Comparison of ENCODE assay signal across 8 cellular contexts in the genomic region with DNA sequence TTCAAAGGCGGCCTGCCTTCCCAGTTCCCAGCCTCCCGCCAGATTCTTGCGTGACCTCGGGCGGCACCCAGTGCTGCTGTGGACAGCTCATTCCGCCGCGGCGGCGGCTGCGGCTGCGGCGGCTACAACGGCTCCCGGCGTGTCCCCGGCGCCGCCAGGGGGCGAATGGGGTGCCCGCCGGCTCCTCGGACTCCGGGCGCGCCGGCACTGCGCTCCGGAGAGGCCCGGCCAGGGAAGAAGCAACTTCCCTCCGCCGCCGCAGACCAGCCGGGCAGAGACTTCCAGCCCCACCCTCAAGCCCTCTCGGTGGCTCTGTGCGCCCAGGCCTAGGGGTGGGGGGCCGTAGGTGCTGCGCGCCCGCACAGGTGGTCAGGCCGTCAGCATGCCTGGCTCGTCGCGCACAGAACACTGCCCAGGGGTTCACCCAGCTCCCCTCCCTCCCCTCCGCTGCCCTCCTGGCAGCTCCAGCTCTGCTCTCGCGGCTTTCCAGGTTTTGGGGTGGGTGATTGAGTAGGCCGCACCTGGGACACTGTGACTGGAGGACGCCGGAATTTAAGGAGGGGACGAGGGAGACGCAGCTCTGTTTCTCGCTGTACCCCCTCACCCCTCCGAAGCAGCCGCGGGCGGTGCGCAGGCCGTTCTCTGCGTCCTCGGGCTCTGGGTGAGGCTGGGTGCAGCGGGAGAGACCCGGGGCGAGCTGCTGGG. TPM values are rescaled to one million over a fixed set of nuclear protein-coding genes. Genes with fewer than 3 reads are reported as not detected.
A peak's percentile ranks its signal among the peaks of the same experiment; 100 is the strongest.
DNase-seq lines count a peak whose midpoint lies in the region; ATAC-seq, FAIRE-seq and TF ChIP-seq lines count a peak whose summit lies in the region.
"Had no signal": no experiment of that assay in that cellular context is flagged by ENCODE, and none has a peak within 500 bp of the region (broad histone marks: within the 10 kb centered on the region; RNA-seq: fewer than 3 reads in every experiment).

No MANE protein-coding gene starts in this region.

- H3K4me3 Mint-ChIP-seq in activated CD8-positive, alpha-beta T cell treated with anti-CD3 and anti-CD28 coated beads, Interleukin-2, amount 10 ng/mL, durations not matched to agents 7 days and 5 days = peak overlapping the region; percentile 15

- peaks cover 25 to 51% (median 37%) of the 10 kb centered on the region in 4 experiments for H3K27me3 ChIP-seq in H1 (replicated peaks in 1 of 4; ENCODE audit: control insufficient read depth in 3 of 4, extremely low read depth in 1 of 4, insufficient read depth in 3 of 4, low read length in 3 of 4)

- H3K79me1 ChIP-seq in H1 (ENCODE audit: low read depth, low read length) = no peaks in the 10 kb centered on the region

- peak overlapping the region; percentile 55 for H2AFZ ChIP-seq in H1 (ENCODE audit: low read length)

- H3K36me3 Mint-ChIP-seq in activated CD8-positive, alpha-beta T cell treated with anti-CD3 and anti-CD28 coated beads, Interleukin-2, amount 10 ng/mL, durations not matched to agents 7 days and 5 days (ENCODE audit: low read depth) = no peaks in the 10 kb centered on the region

- no peak overlapping the region for H2BK15ac ChIP-seq in H1 (ENCODE audit: low read length)

- peaks cover 0 to 9% (median 0%) of the 10 kb centered on the region in 4 experiments; a peak in 2 of 7 replicates for H3K4me1 ChIP-seq in H1 (replicated peaks in 1 of 4; ENCODE audit: control insufficient read depth in 3 of 4, insufficient read depth in 4 of 4, low read length in 3 of 4)

- TF ChIP-seq CTCF in NB4 (IDR thresholded peaks at IDR 0.05; ENCODE audit: low read depth, low read length) (peak; percentile 51), H1 (IDR thresholded peaks at IDR 0.05; ENCODE audit: control extremely low read depth in 1 of 3, insufficient read depth in 1 of 3, low read depth in 1 of 3, low read length in 3 of 3) (peak; percentile 49 to 70 (median 54))

- TF ChIP-seq POLR2A in NB4 (IDR thresholded peaks at IDR 0.05; ENCODE audit: extremely low read depth, insufficient read length) = no peak
- no peak for TF ChIP-seq POLR2A in H1 (IDR thresholded peaks at IDR 0.05; ENCODE audit: control extremely low read depth in 1 of 2, low read depth in 2 of 2, low read length in 2 of 2)

- peak overlapping the region; percentile 60 for H3K18ac ChIP-seq in H1 (ENCODE audit: extremely low read depth, low read length)

- H3K14ac ChIP-seq in H1 (ENCODE audit: insufficient read length) = no peak overlapping the region

- H3K4me3 ChIP-seq in NB4 (ENCODE audit: low read depth, low read length) (no peak overlapping the region), H1 (ENCODE audit: extremely low read depth in 1 of 4, insufficient read depth in 2 of 4, low read depth in 3 of 4, low read length in 4 of 4) (peak overlapping the region; percentile 28 to 82 (median 72))

- no peaks in the 10 kb centered on the region for H3K9me3 ChIP-seq in H1 (ENCODE audit: insufficient read depth in 2 of 2, low read depth in 1 of 2, low read length in 1 of 2)

- H4K5ac ChIP-seq in H1 (ENCODE audit: insufficient read length, low read depth, low read length) = no peak overlapping the region

- TF ChIP-seq EP300 in H1 (IDR thresholded peaks at IDR 0.05; ENCODE audit: borderline replicate concordance in 1 of 2, low read depth in 2 of 2, low read length in 2 of 2) = peak in 1 of 2 experiments; percentile 73; a peak in 1 of 3 replicates

- H2AK5ac ChIP-seq in H1 (ENCODE audit: low read depth, low read length) = no peak overlapping the region

- no peak overlapping the region for H3K23ac ChIP-seq in H1 (ENCODE audit: insufficient read length)

- H3K56ac ChIP-seq in H1 (replicated peaks; ENCODE audit: insufficient read length, low read depth, low read length) = peak overlapping the region; percentile 10

- peak; percentile 16 to 52; a peak in 3 of 4 replicates for TF ChIP-seq RAD21 in H1 (IDR thresholded peaks at IDR 0.05 in 1 of 2, conservative IDR thresholded peaks at IDR 0.05 in 1 of 2; ENCODE audit: low read depth in 2 of 2, low read length in 2 of 2)

- H4K8ac ChIP-seq in H1 (ENCODE audit: extremely low read depth, insufficient read depth, low read length) = peak overlapping the region; percentile 73

- ATAC-seq in GM19397 (IDR thresholded peaks at IDR 0.05; ENCODE audit: unreplicated experiment) = peak; percentile 68
- peak; percentile 75 for ATAC-seq in activated CD8-positive, alpha-beta T cell treated with anti-CD3 and anti-CD28 coated beads, Interleukin-2, amount 10 ng/mL, durations not matched to agents 7 days and 5 days

- H2BK120ac ChIP-seq in H1 (replicated peaks; ENCODE audit: low read depth, low read length) = no peak overlapping the region

- WGBS in H1 (ENCODE audit: extremely low coverage in 1 of 2, insufficient coverage in 1 of 2, insufficient read length in 1 of 2, insufficient replicate concordance in 2 of 2, low coverage in 1 of 2, low lambda C conversion rate in 2 of 2, missing lambda C conversion rate in 1 of 2), 2 experiments = 2% methylated on average over 59 of the region's 64 CpGs; no CpG with 5 or more reads in 1 of the 2 experiments

- H3K23me2 ChIP-seq in H1 (ENCODE audit: low read depth, low read length) = peaks cover 5% of the 10 kb centered on the region; the same call in 1 of the 2 replicates

- H2BK20ac ChIP-seq in H1 (ENCODE audit: low read length) = no peak overlapping the region

- H3K27me3 Mint-ChIP-seq in activated CD8-positive, alpha-beta T cell treated with anti-CD3 and anti-CD28 coated beads, Interleukin-2, amount 10 ng/mL, durations not matched to agents 7 days and 5 days (ENCODE audit: low read depth) = peaks cover 28% of the 10 kb centered on the region

- H3K79me2 ChIP-seq in H1 (ENCODE audit: control insufficient read depth in 1 of 2, insufficient read depth in 2 of 2, low read length in 2 of 2) = no peaks in the 10 kb centered on the region

- H4K91ac ChIP-seq in H1 (replicated peaks; ENCODE audit: insufficient read length, low read length) = no peak overlapping the region

- no peaks in the 10 kb centered on the region for H3K36me3 ChIP-seq in H1 (ENCODE audit: control insufficient read depth in 2 of 4, insufficient read depth in 4 of 4, low read length in 3 of 4)

- H3K27ac ChIP-seq in H1 (ENCODE audit: low read depth, low read length) = no peak overlapping the region

- peaks cover 0 to 7% of the 10 kb centered on the region in 2 experiments for H4K20me1 ChIP-seq in H1 (replicated peaks in 1 of 2; ENCODE audit: control insufficient read depth in 1 of 2, insufficient read depth in 2 of 2, low read length in 2 of 2)

- POLR2A ChIA-PET in activated CD8-positive, alpha-beta T cell treated with anti-CD3 and anti-CD28 coated beads, Interleukin-2, amount 10 ng/mL, durations not matched to agents 7 days and 5 days (lab: Charles Lee) = no interaction called here
- POLR2A ChIA-PET in H1 (lab: Charles Lee; ENCODE audit: partially characterized antibody) = interaction anchor here (0.6 to 4.3 kb wide), 6 partner anchors 9 to 383 kb away, joined by 3 to 19 read pairs (median 4); partner anchors contain the start of gene CYSTM1

- H3K27ac Mint-ChIP-seq in activated CD8-positive, alpha-beta T cell treated with anti-CD3 and anti-CD28 coated beads, Interleukin-2, amount 10 ng/mL, durations not matched to agents 7 days and 5 days = no peak overlapping the region

- peak overlapping the region; percentile 44; the same call in 1 of the 2 replicates for H2BK5ac ChIP-seq in H1 (ENCODE audit: low read depth, low read length)

- H3K9ac ChIP-seq in H1 (replicated peaks in 1 of 4; ENCODE audit: extremely low read depth in 1 of 4, low read depth in 3 of 4, low read length in 3 of 4) = peak overlapping the region in 2 of 4 experiments; percentile 29 to 35; a peak in 4 of 7 replicates

- DNase-seq in NB4 (ENCODE audit: low read depth) (peak; percentile 82), H1 (ENCODE audit: low read depth in 1 of 2, low spot score in 2 of 2) (peak in 1 of 2 experiments; percentile 83), lung microvascular endothelial cell (ENCODE audit: low read depth in 2 of 2) (peak; percentile 67 to 75), SHP77 (lab: John Stamatoyannopoulos, UW) (no peak)
- peak; percentile 52 for DNase-seq in activated CD8-positive, alpha-beta T cell treated with anti-CD3 and anti-CD28 coated beads, Interleukin-2, amount 10 ng/mL, durations not matched to agents 7 days and 5 days
- DNase-seq in stimulated activated CD4-positive, alpha-beta T cell treated with anti-CD3 and anti-CD28 coated beads, TNF-alpha, amount 100 ng/mL, for 1 hour (ENCODE audit: low read depth in 3 of 3, low spot score in 1 of 3) = peak in 2 of 3 donors; percentile 27 to 36

- peak overlapping the region; percentile 50; the same call in 1 of the 2 replicates for H2BK12ac ChIP-seq in H1 (ENCODE audit: low read depth, low read length)

- CTCF ChIA-PET in activated CD8-positive, alpha-beta T cell treated with anti-CD3 and anti-CD28 coated beads, Interleukin-2, amount 10 ng/mL, durations not matched to agents 7 days and 5 days (lab: Charles Lee) = interaction anchor here (0.6 to 6.2 kb wide), 24 partner anchors 9 to 206 kb away, joined by 3 to 68 read pairs (median 6); partner anchors contain the start of gene PURA
- CTCF ChIA-PET in H1 (lab: Charles Lee; ENCODE audit: partially characterized antibody) = interaction anchor here (0.8 to 9.9 kb wide), 23 partner anchors 9 to 342 kb away, joined by 3 to 118 read pairs (median 4); partner anchors contain the start of gene PURA

- no peak overlapping the region for H3K4ac ChIP-seq in H1 (replicated peaks; ENCODE audit: insufficient read length, low read depth, low read length)

- FAIRE-seq in H1 (lab: Jason Lieb, UNC) = no peak
- FAIRE-seq: endometrium had no signal

- H3K4me2 ChIP-seq in H1 (ENCODE audit: insufficient read depth in 1 of 2, low read depth in 2 of 2, low read length in 2 of 2) = peak overlapping the region; percentile 48 to 100

- peaks cover 14% of the 10 kb centered on the region for H3K4me1 Mint-ChIP-seq in activated CD8-positive, alpha-beta T cell treated with anti-CD3 and anti-CD28 coated beads, Interleukin-2, amount 10 ng/mL, durations not matched to agents 7 days and 5 days (ENCODE audit: low read depth)

- H3K9me3 Mint-ChIP-seq in activated CD8-positive, alpha-beta T cell treated with anti-CD3 and anti-CD28 coated beads, Interleukin-2, amount 10 ng/mL, durations not matched to agents 7 days and 5 days (ENCODE audit: insufficient read depth) = no peaks in the 10 kb centered on the region

RNA-seq across cellular contexts. Expression of gene IGIP, which starts 20.2 kb away (rescaled TPM):
- 1 to 10 TPM; 2.4 to 2.7 TPM for total RNA-seq in activated CD8-positive, alpha-beta T cell treated with anti-CD3 and anti-CD28 coated beads, Interleukin-2, amount 10 ng/mL, durations not matched to agents 7 days and 5 days
- 0.33 and 0.69 TPM in 2 replicates for total RNA-seq in H1 (2021; fragmentation: NEBNext Ultra II Directional; extraction: Animal tissue kit (Norgen Biotek cat#: 25700))
- polyA plus RNA-seq in H1 (2011; rRNA removed) = 0.14 and 0.32 TPM in 2 replicates
- polyA plus RNA-seq in H1 (2011; cell fraction: cytosol; rRNA removed) = 0.22 TPM
- 0.19 TPM for polyA plus RNA-seq in H1 (2011; cell fraction: nucleus; rRNA removed)
- 0.36 to 0.56 TPM (median 0.50 TPM) in 4 replicates for polyA plus RNA-seq in H1 (2012, experiment 1 of 2)
- not detected for polyA plus RNA-seq in H1 (2012, experiment 2 of 2)
- 0.28 TPM for polyA plus RNA-seq in H1 (2013, experiment 1 of 2)
- polyA plus RNA-seq in H1 (2013, experiment 2 of 2) = 0.18 TPM
- 0.38 and 0.54 TPM in 2 replicates for polyA minus RNA-seq in H1 (2011; rRNA and poly(A)+ RNA removed)
- not detected for polyA minus RNA-seq in H1 (2011; cell fraction: cytosol; rRNA and poly(A)+ RNA removed)
- 0.60 TPM for polyA minus RNA-seq in H1 (2011; cell fraction: nucleus; rRNA and poly(A)+ RNA removed)
- 2.0 and 3.4 TPM in 2 replicates for total RNA-seq in lung microvascular endothelial cell

RNA-seq across cellular contexts. Expression of gene CYSTM1, which starts 29.0 kb away (rescaled TPM):
- total RNA-seq in activated CD8-positive, alpha-beta T cell treated with anti-CD3 and anti-CD28 coated beads, Interleukin-2, amount 10 ng/mL, durations not matched to agents 7 days and 5 days = 10 to 100 TPM; 10.5 to 12.2 TPM
- 25.0 and 28.1 TPM in 2 replicates for total RNA-seq in H1 (2021; fragmentation: NEBNext Ultra II Directional; extraction: Animal tissue kit (Norgen Biotek cat#: 25700))
- 38.8 and 47.8 TPM in 2 replicates for polyA plus RNA-seq in H1 (2011; rRNA removed)
- 52.6 TPM for polyA plus RNA-seq in H1 (2011; cell fraction: cytosol; rRNA removed)
- polyA plus RNA-seq in H1 (2011; cell fraction: nucleus; rRNA removed) = 25.3 TPM
- 17.5 to 37.1 TPM (median 30.7 TPM) in 4 replicates for polyA plus RNA-seq in H1 (2012, experiment 1 of 2)
- 28.3 TPM for polyA plus RNA-seq in H1 (2012, experiment 2 of 2)
- polyA plus RNA-seq in H1 (2013, experiment 1 of 2) = 15.9 TPM
- 17.1 TPM for polyA plus RNA-seq in H1 (2013, experiment 2 of 2)
- polyA minus RNA-seq in H1 (2011; rRNA and poly(A)+ RNA removed) = 15.7 and 23.1 TPM in 2 replicates
- 16.4 TPM for polyA minus RNA-seq in H1 (2011; cell fraction: cytosol; rRNA and poly(A)+ RNA removed)
- polyA minus RNA-seq in H1 (2011; cell fraction: nucleus; rRNA and poly(A)+ RNA removed) = 14.4 TPM
- 9.2 and 9.5 TPM in 2 replicates for total RNA-seq in lung microvascular endothelial cell

RNA-seq across cellular contexts. Expression of gene PURA, which starts 32.1 kb away (rescaled TPM):
- total RNA-seq in activated CD8-positive, alpha-beta T cell treated with anti-CD3 and anti-CD28 coated beads, Interleukin-2, amount 10 ng/mL, durations not matched to agents 7 days and 5 days = 10 to 100 TPM; 12.5 to 13.4 TPM
- 2.1 and 2.3 TPM in 2 replicates for total RNA-seq in H1 (2021; fragmentation: NEBNext Ultra II Directional; extraction: Animal tissue kit (Norgen Biotek cat#: 25700))
- polyA plus RNA-seq in H1 (2011; rRNA removed) = 0.58 and 0.98 TPM in 2 replicates
- 0.81 TPM for polyA plus RNA-seq in H1 (2011; cell fraction: cytosol; rRNA removed)
- 0.78 TPM for polyA plus RNA-seq in H1 (2011; cell fraction: nucleus; rRNA removed)
- 0.81 to 1.4 TPM (median 1.2 TPM) in 4 replicates for polyA plus RNA-seq in H1 (2012, experiment 1 of 2)
- polyA plus RNA-seq in H1 (2012, experiment 2 of 2) = 0.38 TPM
- polyA plus RNA-seq in H1 (2013, experiment 1 of 2) = 1.3 TPM
- 1.1 TPM for polyA plus RNA-seq in H1 (2013, experiment 2 of 2)
- 0.76 and 1.1 TPM in 2 replicates for polyA minus RNA-seq in H1 (2011; rRNA and poly(A)+ RNA removed)
- polyA minus RNA-seq in H1 (2011; cell fraction: cytosol; rRNA and poly(A)+ RNA removed) = 0.59 TPM
- 2.8 TPM for polyA minus RNA-seq in H1 (2011; cell fraction: nucleus; rRNA and poly(A)+ RNA removed)
- 5.0 and 8.3 TPM in 2 replicates for total RNA-seq in lung microvascular endothelial cell

Comparison
In these comparisons a context has a peak if more than half of its experiments do, and no peak if none do; other contexts are left out.
1. DNase-seq: peak in NB4 (single experiment), activated CD8-positive, alpha-beta T cell treated with anti-CD3 and anti-CD28 coated beads, Interleukin-2, amount 10 ng/mL, durations not matched to agents 7 days and 5 days (single experiment), lung microvascular endothelial cell (2 of 2) and stimulated activated CD4-positive, alpha-beta T cell treated with anti-CD3 and anti-CD28 coated beads, TNF-alpha, amount 100 ng/mL, for 1 hour (2 of 3); none in SHP77 (0 of 2).